ENCODE assay signal across 9 cellular contexts in the genomic region with DNA sequence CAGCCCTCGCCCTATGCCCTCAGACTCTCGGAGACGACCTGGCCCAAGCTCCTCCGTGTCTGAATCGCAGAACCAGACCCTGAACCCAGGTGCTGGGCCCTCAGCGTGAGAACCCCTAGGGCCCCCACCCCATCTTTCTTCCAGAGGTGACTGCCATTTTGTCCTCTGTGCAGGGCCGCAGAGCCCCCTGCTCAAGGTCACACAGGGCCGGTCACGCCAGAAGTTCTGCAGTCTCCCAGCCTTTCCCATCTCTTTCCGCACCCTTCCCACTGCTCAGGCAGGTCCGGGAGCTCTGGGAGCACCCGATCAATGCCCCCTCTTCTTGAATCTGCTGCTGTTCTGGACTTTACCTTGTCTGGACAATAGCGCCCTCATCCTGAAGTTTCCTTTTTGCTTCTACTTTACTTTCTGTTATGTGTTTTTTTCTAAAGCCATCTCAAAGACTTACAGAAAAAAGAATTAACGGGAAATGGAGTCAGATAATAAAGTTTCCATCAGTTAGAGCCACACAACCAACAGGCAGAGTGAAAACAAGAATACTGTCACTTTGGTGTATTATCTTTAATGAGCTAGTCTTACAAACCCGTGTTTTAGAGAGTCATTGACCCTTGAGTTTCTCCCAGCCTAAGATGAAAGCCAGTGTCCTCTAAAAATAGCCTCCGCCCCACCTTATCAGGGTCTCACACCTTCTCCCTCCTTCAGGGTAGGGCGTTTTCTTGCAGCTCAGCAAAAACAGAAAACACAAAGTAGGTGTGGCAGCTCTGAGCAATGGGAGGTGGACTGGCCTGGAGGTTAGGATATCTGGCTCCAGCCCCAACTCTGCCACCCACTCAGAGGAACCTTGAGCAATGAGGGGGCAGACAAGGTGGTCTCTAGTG. TPM values are rescaled to one million over a fixed set of nuclear protein-coding genes. Genes with fewer than 3 reads are reported as not detected.
DNase-seq lines count a peak whose midpoint lies in the region; ATAC-seq and TF ChIP-seq lines count a peak whose summit lies in the region.
"Had no signal": no experiment of that assay in that cellular context is flagged by ENCODE, and none has a peak within 500 bp of the region (broad histone marks: within the 10 kb centered on the region; RNA-seq: fewer than 3 reads in every experiment).

No MANE protein-coding gene starts in this region.

- no peak overlapping the region for H3K27ac ChIP-seq in suprapubic skin
- H3K27ac ChIP-seq: A549 had no signal

- H3K36me3 Mint-ChIP-seq in activated CD4-positive, alpha-beta T cell treated with anti-CD3 and anti-CD28 coated beads for 36 hours (ENCODE audit: low read depth): peaks cover 3% of the 10 kb centered on the region
- no peaks in the 10 kb centered on the region for H3K36me3 Mint-ChIP-seq in immature natural killer cell

- DNase-seq in activated CD4-positive, alpha-beta T cell treated with anti-CD3 and anti-CD28 coated beads for 36 hours: no peak
- no peak for DNase-seq in activated CD4-positive, alpha-beta T cell treated with anti-CD3 and anti-CD28 coated beads, Interleukin-2, amount 50 U/mL, for 48 hours
- DNase-seq in adipocyte (ENCODE audit: low read depth) (no peak), immature natural killer cell (no peak), suprapubic skin (ENCODE audit: low spot score in 2 of 2) (no peak), COLO829 (ENCODE audit: low spot score) (no peak), NCI-H2227 (lab: John Stamatoyannopoulos, UW; ENCODE audit: unreplicated experiment) (no peak)

- H3K27ac Mint-ChIP-seq in activated CD4-positive, alpha-beta T cell treated with anti-CD3 and anti-CD28 coated beads for 36 hours: no peak overlapping the region
- no peak overlapping the region for H3K27ac Mint-ChIP-seq in immature natural killer cell

- intact Hi-C loops in activated CD4-positive, alpha-beta T cell treated with anti-CD3 and anti-CD28 coated beads for 36 hours (cut with DNase I, micrococcal nuclease): loop anchor here in 1 of 2 experiments (5.0 to 10.0 kb wide), 2 partner anchors 349 to 648 kb away; a partner anchor contains a TSS

- CTCF ChIA-PET in activated CD4-positive, alpha-beta T cell treated with anti-CD3 and anti-CD28 coated beads for 36 hours (lab: Charles Lee): interaction anchor here (1.0 to 1.2 kb wide), 2 partner anchors 42 to 95 kb away, joined by 3 to 5 read pairs; no protein-coding TSS in a partner anchor

- no peak for TF ChIP-seq POLR2A in suprapubic skin (IDR thresholded peaks at IDR 0.05)

- H3K27me3 Mint-ChIP-seq in activated CD4-positive, alpha-beta T cell treated with anti-CD3 and anti-CD28 coated beads for 36 hours: peaks cover 45% of the 10 kb centered on the region
- peaks cover 13 to 23% (median 18%) of the 10 kb centered on the region in 3 donors for H3K27me3 Mint-ChIP-seq in immature natural killer cell (ENCODE audit: low read depth in 3 of 3)

- H3K4me1 Mint-ChIP-seq in activated CD4-positive, alpha-beta T cell treated with anti-CD3 and anti-CD28 coated beads for 36 hours: peaks cover 15% of the 10 kb centered on the region
- H3K4me1 Mint-ChIP-seq in immature natural killer cell: peaks cover 19 to 21% of the 10 kb centered on the region in 2 donors

- WGBS in suprapubic skin: 42% methylated on average over 13 of the region's 17 CpGs

- H3K4me1 ChIP-seq in adipocyte (ENCODE audit: control insufficient read depth, insufficient read depth, low read length): peaks cover 16% of the 10 kb centered on the region
- H3K4me1 ChIP-seq in suprapubic skin: peaks cover 39% of the 10 kb centered on the region

- TF ChIP-seq CTCF in suprapubic skin (IDR thresholded peaks at IDR 0.05): no peak

- POLR2A ChIA-PET in activated CD4-positive, alpha-beta T cell treated with anti-CD3 and anti-CD28 coated beads for 36 hours (lab: Charles Lee): interaction anchor here (0.5 to 1.2 kb wide), 2 partner anchors 8 to 619 kb away, joined by 3 read pairs; no protein-coding TSS in a partner anchor

- H3K27me3 ChIP-seq in adipocyte (replicated peaks; ENCODE audit: control insufficient read depth, insufficient read depth, low read length) (peaks cover 39% of the 10 kb centered on the region), suprapubic skin (peaks cover 40% of the 10 kb centered on the region)

- H3K9me3 ChIP-seq in adipocyte (ENCODE audit: control insufficient read depth, low read length) (no peaks in the 10 kb centered on the region), suprapubic skin (no peaks in the 10 kb centered on the region)
- H3K9me3 ChIP-seq: A549 had no signal

- H3K36me3 ChIP-seq in adipocyte (ENCODE audit: control insufficient read depth, insufficient read depth, low read length, severe bottlenecking) (no peaks in the 10 kb centered on the region), suprapubic skin (no peaks in the 10 kb centered on the region)

- no peak for ATAC-seq in activated CD4-positive, alpha-beta T cell treated with anti-CD3 and anti-CD28 coated beads for 36 hours
- ATAC-seq in GM18511 (IDR thresholded peaks at IDR 0.05; ENCODE audit: unreplicated experiment): no peak

- H3K4me3 ChIP-seq in adipocyte (ENCODE audit: low read length) (peak overlapping the region; percentile 78), suprapubic skin (peak overlapping the region; percentile 71)

- peak overlapping the region; percentile 38 for H3K4me3 Mint-ChIP-seq in activated CD4-positive, alpha-beta T cell treated with anti-CD3 and anti-CD28 coated beads for 36 hours
- H3K4me3 Mint-ChIP-seq in immature natural killer cell: peak overlapping the region; percentile 62 to 84 (median 75)

- H3K9ac ChIP-seq in adipocyte (ENCODE audit: low read length): no peak overlapping the region

- no peaks in the 10 kb centered on the region for H3K9me3 Mint-ChIP-seq in activated CD4-positive, alpha-beta T cell treated with anti-CD3 and anti-CD28 coated beads for 36 hours (ENCODE audit: low read depth)
- no peaks in the 10 kb centered on the region for H3K9me3 Mint-ChIP-seq in immature natural killer cell

- no peak for TF ChIP-seq EP300 in suprapubic skin (IDR thresholded peaks at IDR 0.05)

RNA-seq across cellular contexts. Expression of a gene that starts 1.8 kb away (rescaled TPM):
- 1 to 10 TPM; 1.3 to 1.5 TPM for total RNA-seq in activated CD4-positive, alpha-beta T cell treated with anti-CD3 and anti-CD28 coated beads for 36 hours
- polyA plus RNA-seq in immature natural killer cell: 1 to 10 TPM; 1.7 to 4.8 (median 3.7) TPM
- total RNA-seq in suprapubic skin: 1 to 10 TPM; 1.9 to 4.4 (median 4.0) TPM
